Comparison of ENCODE assay signal across 23 cellular contexts in genomic region chr7:103134866-103135554, GRCh38. TPM values are rescaled to one million over a fixed set of nuclear protein-coding genes. Genes with fewer than 3 reads are reported as not detected.
DNase-seq lines count a peak whose midpoint lies in the region; ATAC-seq and TF ChIP-seq lines count a peak whose summit lies in the region.
"Had no signal": no experiment of that assay in that cellular context is flagged by ENCODE, and none has a peak within 500 bp of the region (broad histone marks: within the 10 kb centered on the region; RNA-seq: fewer than 3 reads in every experiment).

No MANE protein-coding gene starts in this region.

- H2BK5ac ChIP-seq in mesenchymal stem cell (ENCODE audit: low read depth, low read length, poor library complexity, severe bottlenecking), result no peak overlapping the region

- H3K9me3 ChIP-seq in SK-N-MC (ENCODE audit: low read depth, low read length), result no peaks in the 10 kb centered on the region
- H3K9me3 ChIP-seq in mesenchymal stem cell (ENCODE audit: control insufficient read depth, low read length), result no peaks in the 10 kb centered on the region
- H3K9me3 ChIP-seq in CD8-positive, alpha-beta memory T cell (ENCODE audit: low read length), result no peaks in the 10 kb centered on the region
- H3K9me3 ChIP-seq: gastroesophageal sphincter had no signal

- H3K27me3 Mint-ChIP-seq in activated T-helper 1 cell treated with anti-CD3 and anti-CD28 coated beads, Interleukin-12 subunit alpha, Interleukin-12 subunit beta, Interleukin-2, Interleukin-4 antibody, amounts not matched to agents 30 ng/mL and 10 ng/mL and 1 ng/mL, durations not matched to agents 14 hours and 24 hours and 36 hours (ENCODE audit: insufficient read depth), result no peaks in the 10 kb centered on the region
- no peaks in the 10 kb centered on the region for H3K27me3 Mint-ChIP-seq in CD8-positive, alpha-beta memory T cell
- H3K27me3 Mint-ChIP-seq: B cell; natural killer cell treated with Interleukin-12 subunit alpha and Interleukin-12 subunit beta and Interleukin-15 and Interleukin-18, amount 100 ng/mL, for 72 hours had no signal

- H3K23ac ChIP-seq in mesenchymal stem cell (ENCODE audit: low read length in 2 of 2), result no peak overlapping the region

- H2AFZ ChIP-seq in ACC112 (ENCODE audit: low read length, unreplicated experiment), result no peak overlapping the region
- H2AFZ ChIP-seq in mesenchymal stem cell (ENCODE audit: low read depth, low read length), result no peak overlapping the region

- no peak overlapping the region for H3K4me3 Mint-ChIP-seq in activated T-helper 1 cell treated with anti-CD3 and anti-CD28 coated beads, Interleukin-12 subunit alpha, Interleukin-12 subunit beta, Interleukin-2, Interleukin-4 antibody, amounts not matched to agents 30 ng/mL and 10 ng/mL and 1 ng/mL, durations not matched to agents 14 hours and 24 hours and 36 hours
- H3K4me3 Mint-ChIP-seq in CD8-positive, alpha-beta memory T cell, result no peak overlapping the region
- H3K4me3 Mint-ChIP-seq: B cell; natural killer cell treated with Interleukin-12 subunit alpha and Interleukin-12 subunit beta and Interleukin-15 and Interleukin-18, amount 100 ng/mL, for 72 hours; T-helper 2 cell treated with Interferon-gamma antibody and Interleukin-4, amounts not matched to agents 5 μg/mL and 100 μg/mL, for 36 hours had no signal

- peaks cover 4% of the 10 kb centered on the region for H3K4me1 Mint-ChIP-seq in activated T-helper 1 cell treated with anti-CD3 and anti-CD28 coated beads, Interleukin-12 subunit alpha, Interleukin-12 subunit beta, Interleukin-2, Interleukin-4 antibody, amounts not matched to agents 30 ng/mL and 10 ng/mL and 1 ng/mL, durations not matched to agents 14 hours and 24 hours and 36 hours (ENCODE audit: low read depth)
- peaks cover 3 to 14% (median 13%) of the 10 kb centered on the region in 3 donors for H3K4me1 Mint-ChIP-seq in CD8-positive, alpha-beta memory T cell

- no peaks in the 10 kb centered on the region for H3K9me3 Mint-ChIP-seq in activated T-helper 1 cell treated with anti-CD3 and anti-CD28 coated beads, Interleukin-12 subunit alpha, Interleukin-12 subunit beta, Interleukin-2, Interleukin-4 antibody, amounts not matched to agents 30 ng/mL and 10 ng/mL and 1 ng/mL, durations not matched to agents 14 hours and 24 hours and 36 hours
- no peaks in the 10 kb centered on the region for H3K9me3 Mint-ChIP-seq in CD8-positive, alpha-beta memory T cell
- H3K9me3 Mint-ChIP-seq: activated naive CD4-positive, alpha-beta T cell treated with anti-CD3 and anti-CD28 coated beads, Interleukin-2, amount 50 U/mL, for 72 hours; natural killer cell treated with Interleukin-12 subunit alpha and Interleukin-12 subunit beta and Interleukin-15 and Interleukin-18, amount 100 ng/mL, for 72 hours; T-helper 2 cell treated with Interferon-gamma antibody and Interleukin-4, amounts not matched to agents 5 μg/mL and 100 μg/mL, for 36 hours had no signal

- POLR2A ChIA-PET in CD8-positive, alpha-beta memory T cell (lab: Charles Lee), result no interaction called here

- H3K14ac ChIP-seq in mesenchymal stem cell (ENCODE audit: low read length in 2 of 2), result no peak overlapping the region

- H3K9ac ChIP-seq in SK-N-MC (ENCODE audit: insufficient read length), result peak overlapping the region; percentile 9
- no peak overlapping the region for H3K9ac ChIP-seq in mesenchymal stem cell (ENCODE audit: low read length)

- no peak overlapping the region for H3K18ac ChIP-seq in mesenchymal stem cell (ENCODE audit: low read depth in 1 of 2, low read length in 2 of 2)

- no peak overlapping the region for H2BK15ac ChIP-seq in mesenchymal stem cell (ENCODE audit: low read depth, poor library complexity, severe bottlenecking)

- H3K4me3 ChIP-seq in ACC112 (ENCODE audit: low read depth, low read length) (no peak overlapping the region), SK-N-MC (peak overlapping the region; percentile 44), dorsolateral prefrontal cortex (peak overlapping the region in 13 of 59 donors; percentile 1 to 26 (median 5)), mesenchymal stem cell (ENCODE audit: insufficient read depth in 1 of 2, low read depth in 1 of 2, low read length in 2 of 2) (no peak overlapping the region)
- H3K4me3 ChIP-seq in CD8-positive, alpha-beta memory T cell (ENCODE audit: low read length), result no peak overlapping the region
- H3K4me3 ChIP-seq: gastroesophageal sphincter had no signal

- H3K79me2 ChIP-seq in ACC112 (ENCODE audit: control insufficient read depth, insufficient read depth, low read length, unreplicated experiment), result peaks cover 8% of the 10 kb centered on the region

- no peak for TF ChIP-seq CTCF in dorsolateral prefrontal cortex (IDR thresholded peaks at IDR 0.05 in 54 of 56, conservative IDR thresholded peaks at IDR 0.05 in 2 of 56; ENCODE audit: low read depth in 1 of 56, partially characterized antibody in 56 of 56)

- H2BK120ac ChIP-seq in mesenchymal stem cell (ENCODE audit: low read depth, low read length), result no peak overlapping the region

- H2BK12ac ChIP-seq in mesenchymal stem cell (ENCODE audit: low read length in 2 of 2), result no peak overlapping the region

- CTCF ChIA-PET in CD8-positive, alpha-beta memory T cell (lab: Charles Lee), result no interaction called here

- H3K27ac ChIP-seq in ACC112 (ENCODE audit: low read depth, low read length) (0 out of 2 replicates have a peak overlapping the region, but pooled peaks have one; percentile 15), SK-N-MC (peak overlapping the region; percentile 93), dorsolateral prefrontal cortex (peak overlapping the region in 55 of 59 donors; percentile 5 to 82 (median 61)), mesenchymal stem cell (ENCODE audit: low read length, poor library complexity, severe bottlenecking) (no peak overlapping the region)
- no peak overlapping the region for H3K27ac ChIP-seq in CD8-positive, alpha-beta memory T cell (ENCODE audit: low read depth, low read length)
- H3K27ac ChIP-seq: epithelial cell of prostate, gastroesophageal sphincter had no signal

- H3K36me3 ChIP-seq in ACC112 (ENCODE audit: insufficient read depth, low read length) (no peaks in the 10 kb centered on the region), SK-N-MC (ENCODE audit: insufficient read depth, low read length) (no peaks in the 10 kb centered on the region), mesenchymal stem cell (ENCODE audit: control insufficient read depth in 1 of 2, insufficient read depth in 2 of 2, low read depth in 1 of 2, low read length in 2 of 2) (no peaks in the 10 kb centered on the region)
- peaks cover 3% of the 10 kb centered on the region for H3K36me3 ChIP-seq in CD8-positive, alpha-beta memory T cell (ENCODE audit: insufficient read depth, low read length)
- H3K36me3 ChIP-seq: gastroesophageal sphincter had no signal

- no peak overlapping the region for H3K4ac ChIP-seq in mesenchymal stem cell (ENCODE audit: low read depth in 1 of 2, low read length in 2 of 2)

- peaks cover 8% of the 10 kb centered on the region for H3K4me1 ChIP-seq in ACC112 (ENCODE audit: control insufficient read depth, insufficient read depth, low read length, unreplicated experiment)
- H3K4me1 ChIP-seq in mesenchymal stem cell (ENCODE audit: control insufficient read depth, insufficient read depth, low read depth, low read length), result no peaks in the 10 kb centered on the region
- H3K4me1 ChIP-seq in CD8-positive, alpha-beta memory T cell (ENCODE audit: insufficient read depth, low read length), result no peaks in the 10 kb centered on the region

- H3K27me3 ChIP-seq in ACC112 (ENCODE audit: insufficient read depth, low read length) (no peaks in the 10 kb centered on the region), dorsolateral prefrontal cortex (no peaks in the 10 kb centered on the region), mesenchymal stem cell (ENCODE audit: control insufficient read depth in 1 of 2, insufficient read depth in 1 of 2, low read length in 2 of 2) (no peaks in the 10 kb centered on the region)
- no peaks in the 10 kb centered on the region for H3K27me3 ChIP-seq in CD8-positive, alpha-beta memory T cell (ENCODE audit: insufficient read depth, low read length, poor library complexity, severe bottlenecking)
- H3K27me3 ChIP-seq: gastroesophageal sphincter had no signal

- no peak for ATAC-seq in HG03439 (IDR thresholded peaks at IDR 0.05; ENCODE audit: unreplicated experiment)
- ATAC-seq: activated naive CD4-positive, alpha-beta T cell treated with anti-CD3 and anti-CD28 coated beads, Interleukin-2, amount 50 U/mL, for 72 hours; gastroesophageal sphincter; natural killer cell treated with Interleukin-12 subunit alpha and Interleukin-12 subunit beta and Interleukin-15 and Interleukin-18, amount 100 ng/mL, for 72 hours had no signal

- no peak overlapping the region for H3K27ac Mint-ChIP-seq in activated T-helper 1 cell treated with anti-CD3 and anti-CD28 coated beads, Interleukin-12 subunit alpha, Interleukin-12 subunit beta, Interleukin-2, Interleukin-4 antibody, amounts not matched to agents 30 ng/mL and 10 ng/mL and 1 ng/mL, durations not matched to agents 14 hours and 24 hours and 36 hours
- H3K27ac Mint-ChIP-seq in CD8-positive, alpha-beta memory T cell, result peak overlapping the region in 1 of 8 donors; percentile 22
- H3K27ac Mint-ChIP-seq: activated naive CD4-positive, alpha-beta T cell treated with anti-CD3 and anti-CD28 coated beads, Interleukin-2, amount 50 U/mL, for 72 hours; B cell; natural killer cell treated with Interleukin-12 subunit alpha and Interleukin-12 subunit beta and Interleukin-15 and Interleukin-18, amount 100 ng/mL, for 72 hours; T-helper 2 cell treated with Interferon-gamma antibody and Interleukin-4, amounts not matched to agents 5 μg/mL and 100 μg/mL, for 36 hours had no signal

- intact Hi-C loops in dorsolateral prefrontal cortex (cut with DNase I), result no loop called here
- intact Hi-C loops in activated T-helper 1 cell treated with anti-CD3 and anti-CD28 coated beads, Interleukin-12 subunit alpha, Interleukin-12 subunit beta, Interleukin-2, Interleukin-4 antibody, amounts not matched to agents 30 ng/mL and 10 ng/mL and 1 ng/mL, durations not matched to agents 14 hours and 24 hours and 36 hours (cut with micrococcal nuclease), result no loop called here

- no peak overlapping the region for H4K91ac ChIP-seq in mesenchymal stem cell (ENCODE audit: low read length)

- H3K79me1 ChIP-seq in mesenchymal stem cell (replicated peaks; ENCODE audit: low read length, poor library complexity, severe bottlenecking), result peaks cover 14% of the 10 kb centered on the region

- H3K36me3 Mint-ChIP-seq in activated T-helper 1 cell treated with anti-CD3 and anti-CD28 coated beads, Interleukin-12 subunit alpha, Interleukin-12 subunit beta, Interleukin-2, Interleukin-4 antibody, amounts not matched to agents 30 ng/mL and 10 ng/mL and 1 ng/mL, durations not matched to agents 14 hours and 24 hours and 36 hours (ENCODE audit: low read depth), result no peaks in the 10 kb centered on the region
- peaks cover 0 to 6% (median 4%) of the 10 kb centered on the region in 3 donors for H3K36me3 Mint-ChIP-seq in CD8-positive, alpha-beta memory T cell
- H3K36me3 Mint-ChIP-seq: natural killer cell treated with Interleukin-12 subunit alpha and Interleukin-12 subunit beta and Interleukin-15 and Interleukin-18, amount 100 ng/mL, for 72 hours had no signal

- DNase-seq in SK-N-MC (ENCODE audit: low read depth, low spot score) (peak; percentile 81), dorsolateral prefrontal cortex (no peak), mesenchymal stem cell (peak; percentile 19), nucleus accumbens (lab: John Stamatoyannopoulos, UW) (no peak)
- DNase-seq in activated T-helper 1 cell treated with anti-CD3 and anti-CD28 coated beads, Interleukin-12 subunit alpha, Interleukin-12 subunit beta, Interleukin-2, Interleukin-4 antibody, amounts not matched to agents 30 ng/mL and 10 ng/mL and 1 ng/mL, durations not matched to agents 14 hours and 24 hours and 36 hours (ENCODE audit: low spot score), result no peak
- no peak for DNase-seq in CD8-positive, alpha-beta memory T cell
- DNase-seq: 8988T, cerebellar nuclear complex, GF-D8, hippocampal formation, Karpas-422, NCI-H2171, NCI-H524 treated with DMSO at 0.1 percent for 48 hours, posterior cingulate gyrus, RPMI8226 had no signal

- no peak overlapping the region for H2AK5ac ChIP-seq in mesenchymal stem cell (ENCODE audit: low read length, severe bottlenecking)

- no peak overlapping the region for H4K8ac ChIP-seq in mesenchymal stem cell (ENCODE audit: low read length)

- WGBS in mesenchymal stem cell, result no CpG with 5 or more reads among the region's 3 CpGs

- no peak overlapping the region for H3K4me2 ChIP-seq in mesenchymal stem cell (ENCODE audit: low read length, poor library complexity, severe bottlenecking)

RNA-seq across cellular contexts. Expression of gene NAPEPLD, which starts 13.9 kb away (rescaled TPM):
- 100 to 1,000 TPM in 23 of 120 experiments, 10 to 100 TPM in 97; 63.0 to 129 (median 90.9) TPM for total RNA-seq in dorsolateral prefrontal cortex
- polyA plus RNA-seq in mesenchymal stem cell (2013, experiment 1 of 2), result 4.7 TPM
- polyA plus RNA-seq in mesenchymal stem cell (2013, experiment 2 of 2), result 4.9 TPM
- 7.8 and 8.1 TPM in 2 replicates for total RNA-seq in activated T-helper 1 cell treated with anti-CD3 and anti-CD28 coated beads, Interleukin-12 subunit alpha, Interleukin-12 subunit beta, Interleukin-2, Interleukin-4 antibody, amounts not matched to agents 30 ng/mL and 10 ng/mL and 1 ng/mL, durations not matched to agents 14 hours and 24 hours and 36 hours
- total RNA-seq in CD8-positive, alpha-beta memory T cell, result 1 to 10 TPM; 8.4 to 8.5 TPM
- polyA plus RNA-seq in CD8-positive, alpha-beta memory T cell, result 7.6 TPM

Comparison
In these comparisons a context has a peak if more than half of its experiments do, and no peak if none do; other contexts are left out.
1. H3K27ac ChIP-seq: peak in ACC112 (single experiment), SK-N-MC (single experiment) and dorsolateral prefrontal cortex (55 of 59); none in mesenchymal stem cell (single experiment) and CD8-positive, alpha-beta memory T cell (single experiment).
2. DNase-seq: peak in SK-N-MC (single experiment) and mesenchymal stem cell (single experiment); none in dorsolateral prefrontal cortex (0 of 10), nucleus accumbens (0 of 56), activated T-helper 1 cell treated with anti-CD3 and anti-CD28 coated beads, Interleukin-12 subunit alpha, Interleukin-12 subunit beta, Interleukin-2, Interleukin-4 antibody, amounts not matched to agents 30 ng/mL and 10 ng/mL and 1 ng/mL, durations not matched to agents 14 hours and 24 hours and 36 hours (single experiment) and CD8-positive, alpha-beta memory T cell (0 of 5).